Comparison of ENCODE assay signal across 12 cellular contexts in the genomic region with DNA sequence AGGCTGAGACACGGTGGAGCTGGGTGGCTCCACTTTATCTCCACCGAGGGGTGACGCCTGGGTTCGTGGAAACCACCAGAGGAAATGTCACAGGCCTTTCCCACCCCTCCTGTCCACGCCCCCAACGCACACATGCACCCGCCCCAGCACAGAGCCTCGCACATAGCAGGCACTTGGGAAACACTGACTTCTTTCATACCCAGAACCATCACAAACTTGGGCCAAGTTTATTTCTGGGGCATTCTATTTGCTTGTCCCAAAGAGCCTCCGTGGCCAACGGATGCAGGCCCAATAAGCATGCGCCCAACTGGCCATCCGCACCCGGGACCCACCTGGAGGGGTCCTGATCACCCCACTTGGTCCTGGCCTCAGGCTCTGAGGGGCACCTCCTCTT. TPM values are rescaled to one million over a fixed set of nuclear protein-coding genes. Genes with fewer than 3 reads are reported as not detected.
DNase-seq lines count a peak whose midpoint lies in the region; ATAC-seq and TF ChIP-seq lines count a peak whose summit lies in the region.
"Had no signal": no experiment of that assay in that cellular context is flagged by ENCODE, and none has a peak within 500 bp of the region (broad histone marks: within the 10 kb centered on the region; RNA-seq: fewer than 3 reads in every experiment).

No MANE protein-coding gene starts in this region.

- CTCF ChIA-PET in activated naive CD4-positive, alpha-beta T cell treated with anti-CD3 and anti-CD28 coated beads for 36 hours (lab: Charles Lee), result no interaction called here

- no peak overlapping the region for H2AFZ ChIP-seq in H9 (ENCODE audit: low read length)

- no peak overlapping the region for H3K4me3 ChIP-seq in right lobe of liver
- H3K4me3 ChIP-seq in spleen, result peak overlapping the region in 3 of 8 donors; percentile 56 to 74 (median 61)

- H4K20me1 ChIP-seq in H9 (ENCODE audit: control insufficient read depth, insufficient read depth, insufficient read length), result no peaks in the 10 kb centered on the region

- H3K4me1 ChIP-seq in H9 (ENCODE audit: insufficient read depth, low read length), result peaks cover 13% of the 10 kb centered on the region; the same call in 1 of the 2 replicates
- H3K4me1 ChIP-seq in right lobe of liver, result peaks cover 0 to 62% (median 26%) of the 10 kb centered on the region in 4 donors
- peaks cover 44 to 99% (median 87%) of the 10 kb centered on the region in 6 donors for H3K4me1 ChIP-seq in spleen

- no peak overlapping the region for H3K18ac ChIP-seq in H9 (ENCODE audit: insufficient read length, low read depth, low read length)

- H3K27me3 Mint-ChIP-seq in H9 (ENCODE audit: low read depth), result no peaks in the 10 kb centered on the region; the same call in 1 of the 2 replicates
- H3K27me3 Mint-ChIP-seq in activated T-cell treated with anti-CD3 and anti-CD28 coated beads, Interleukin-2, amount 50 U/mL, for 72 hours (ENCODE audit: low read depth), result peaks cover 51% of the 10 kb centered on the region
- peaks cover 19% of the 10 kb centered on the region for H3K27me3 Mint-ChIP-seq in activated naive CD4-positive, alpha-beta T cell treated with anti-CD3 and anti-CD28 coated beads for 36 hours (ENCODE audit: low read depth)

- no peak overlapping the region for H3K4me2 ChIP-seq in H9 (ENCODE audit: insufficient read depth, insufficient read length, low read length)

- H2BK120ac ChIP-seq in H9 (ENCODE audit: low read depth, low read length, poor library complexity, severe bottlenecking), result no peak overlapping the region

- DNase-seq in H9 (no peak), caudate nucleus (lab: John Stamatoyannopoulos, UW) (peak in 55 of 61 donors; percentile 27 to 82 (median 65)), right lobe of liver (no peak), spleen (no peak), cerebellar cortex (ENCODE audit: low spot score) (no peak)
- DNase-seq in activated T-cell treated with anti-CD3 and anti-CD28 coated beads, Interleukin-2, amount 50 U/mL, for 72 hours, result no peak
- no peak for DNase-seq in activated naive CD4-positive, alpha-beta T cell treated with anti-CD3 and anti-CD28 coated beads for 36 hours
- no peak for DNase-seq in activated CD4-positive, alpha-beta T cell treated with anti-CD3 and anti-CD28 coated beads, Interleukin-2, amount 50 U/mL, for 4 hours
- DNase-seq: DMS 273 treated with DMSO at 0.1 percent for 48 hours, NCI-H187 had no signal

- H3K23me2 ChIP-seq in H9 (ENCODE audit: insufficient read length, low read depth, low read length, poor library complexity, severe bottlenecking), result peaks cover 13% of the 10 kb centered on the region

- H3K4ac ChIP-seq in H9 (ENCODE audit: low read depth, low read length), result no peak overlapping the region

- H3K36me3 Mint-ChIP-seq in H9 (ENCODE audit: insufficient read depth in 1 of 3, low read depth in 3 of 3), result peaks cover 5 to 9% (median 5%) of the 10 kb centered on the region in 3 experiments; a peak in 5 of 7 replicates
- H3K36me3 Mint-ChIP-seq in activated T-cell treated with anti-CD3 and anti-CD28 coated beads, Interleukin-2, amount 50 U/mL, for 72 hours (ENCODE audit: insufficient read depth in 2 of 2), result no peaks in the 10 kb centered on the region
- H3K36me3 Mint-ChIP-seq in activated naive CD4-positive, alpha-beta T cell treated with anti-CD3 and anti-CD28 coated beads for 36 hours (ENCODE audit: low read depth), result no peaks in the 10 kb centered on the region

- no peak overlapping the region for H3K14ac ChIP-seq in H9 (ENCODE audit: insufficient read depth, low read length)

- TF ChIP-seq CTCF in H9 (conservative IDR thresholded peaks at IDR 0.05) (no peak), right lobe of liver (IDR thresholded peaks at IDR 0.05) (no peak), spleen (IDR thresholded peaks at IDR 0.05 in 8 of 11, conservative IDR thresholded peaks at IDR 0.05 in 3 of 11) (no peak)

- no peak overlapping the region for H3K4me3 Mint-ChIP-seq in H9
- H3K4me3 Mint-ChIP-seq in activated T-cell treated with anti-CD3 and anti-CD28 coated beads, Interleukin-2, amount 50 U/mL, for 72 hours, result no peak overlapping the region
- H3K4me3 Mint-ChIP-seq in activated naive CD4-positive, alpha-beta T cell treated with anti-CD3 and anti-CD28 coated beads for 36 hours, result no peak overlapping the region
- H3K4me3 Mint-ChIP-seq: dendritic cell treated with granulocyte-macrophage colony-stimulating factor and Interleukin-4, amounts not matched to agents 40 ng/mL and 50 ng/mL, for 4 days had no signal

- H4K8ac ChIP-seq in H9 (replicated peaks; ENCODE audit: insufficient read length, low read depth, low read length), result no peak overlapping the region

- H3K9me3 Mint-ChIP-seq in H9, result no peaks in the 10 kb centered on the region
- no peaks in the 10 kb centered on the region for H3K9me3 Mint-ChIP-seq in activated T-cell treated with anti-CD3 and anti-CD28 coated beads, Interleukin-2, amount 50 U/mL, for 72 hours
- H3K9me3 Mint-ChIP-seq in activated naive CD4-positive, alpha-beta T cell treated with anti-CD3 and anti-CD28 coated beads for 36 hours, result no peaks in the 10 kb centered on the region
- H3K9me3 Mint-ChIP-seq: dendritic cell treated with granulocyte-macrophage colony-stimulating factor and Interleukin-4, amounts not matched to agents 40 ng/mL and 50 ng/mL, for 4 days had no signal

- no peaks in the 10 kb centered on the region for H3K36me3 ChIP-seq in right lobe of liver
- H3K36me3 ChIP-seq in spleen, result peaks cover 0 to under 1% (median 0%) of the 10 kb centered on the region in 6 donors

- H2BK15ac ChIP-seq in H9 (ENCODE audit: low read depth, low read length), result no peak overlapping the region

- H3K9me3 ChIP-seq in H9 (ENCODE audit: control insufficient read depth, low read depth, low read length) (no peaks in the 10 kb centered on the region), right lobe of liver (no peaks in the 10 kb centered on the region), spleen (no peaks in the 10 kb centered on the region)

- ATAC-seq in right lobe of liver, result no peak
- ATAC-seq in activated T-cell treated with anti-CD3 and anti-CD28 coated beads, Interleukin-2, amount 50 U/mL, for 72 hours (replicated peaks in 1 of 2), result no peak

- no peak for TF ChIP-seq POLR2A in right lobe of liver (IDR thresholded peaks at IDR 0.05)
- no peak for TF ChIP-seq POLR2A in spleen (IDR thresholded peaks at IDR 0.05)

- H3K79me2 ChIP-seq in H9 (ENCODE audit: insufficient read depth, low read length), result peaks cover 53% of the 10 kb centered on the region; the same call in 1 of the 2 replicates

- no peak overlapping the region for H2AK5ac ChIP-seq in H9 (ENCODE audit: insufficient read length, low read length)

- H2BK20ac ChIP-seq in H9 (ENCODE audit: low read depth, low read length, poor library complexity, severe bottlenecking), result no peak overlapping the region

- peaks cover 11% of the 10 kb centered on the region for H3K79me1 ChIP-seq in H9 (ENCODE audit: insufficient read depth, low read depth, low read length, poor library complexity, severe bottlenecking)

- no peak overlapping the region for H4K91ac ChIP-seq in H9 (ENCODE audit: insufficient read length, low read depth, low read length)

- peaks cover 55 to 65% of the 10 kb centered on the region in 2 experiments for H3K4me1 Mint-ChIP-seq in H9
- peaks cover 8% of the 10 kb centered on the region for H3K4me1 Mint-ChIP-seq in activated T-cell treated with anti-CD3 and anti-CD28 coated beads, Interleukin-2, amount 50 U/mL, for 72 hours (ENCODE audit: low read depth)
- H3K4me1 Mint-ChIP-seq in activated naive CD4-positive, alpha-beta T cell treated with anti-CD3 and anti-CD28 coated beads for 36 hours (ENCODE audit: low read depth), result peaks cover 3% of the 10 kb centered on the region

- no CpG with 5 or more reads among the region's 13 CpGs for WGBS in H9 (ENCODE audit: extremely low coverage, insufficient read length, low lambda C conversion rate)
- WGBS in right lobe of liver (ENCODE audit: insufficient coverage, low coverage, low lambda C conversion rate, missing lambda C conversion rate), result 37% methylated on average over 3 of the region's 13 CpGs
- WGBS in spleen, 5 donors, result 39 to 56% (median 50%) methylated on average over 13 of the region's 13 CpGs

- H3K56ac ChIP-seq in H9 (ENCODE audit: insufficient read length, low read depth, low read length), result no peak overlapping the region

- no peak overlapping the region for H3T11ph ChIP-seq in H9 (ENCODE audit: low read length)

- H3K9ac ChIP-seq in H9 (ENCODE audit: extremely low read depth, insufficient read length, low read length), result no peak overlapping the region

- no peak overlapping the region for H2BK5ac ChIP-seq in H9 (ENCODE audit: insufficient read length, low read length)

- intact Hi-C loops in right lobe of liver (cut with DNase I), result no loop called here
- intact Hi-C loops in spleen (cut with DNase I; ENCODE audit: low total_unique reads), result no loop called here
- intact Hi-C loops in activated naive CD4-positive, alpha-beta T cell treated with anti-CD3 and anti-CD28 coated beads for 36 hours (cut with micrococcal nuclease), result loop anchor here (5.0 kb wide), 1 partner anchor 79 kb away; no protein-coding TSS in a partner anchor

- peak overlapping the region in 2 of 3 experiments; percentile 32 to 97; a peak in 5 of 7 replicates for H3K27ac Mint-ChIP-seq in H9
- no peak overlapping the region for H3K27ac Mint-ChIP-seq in activated T-cell treated with anti-CD3 and anti-CD28 coated beads, Interleukin-2, amount 50 U/mL, for 72 hours
- H3K27ac Mint-ChIP-seq in activated naive CD4-positive, alpha-beta T cell treated with anti-CD3 and anti-CD28 coated beads for 36 hours, result no peak overlapping the region
- H3K27ac Mint-ChIP-seq: dendritic cell treated with granulocyte-macrophage colony-stimulating factor and Interleukin-4, amounts not matched to agents 40 ng/mL and 50 ng/mL, for 4 days had no signal

- no peak overlapping the region for H3K23ac ChIP-seq in H9 (ENCODE audit: insufficient read length, low read depth, low read length)

- no peak overlapping the region for H2BK12ac ChIP-seq in H9 (ENCODE audit: insufficient read length, low read depth, low read length)

- no peaks in the 10 kb centered on the region for H3K27me3 ChIP-seq in H9 (ENCODE audit: insufficient read depth, low read length)
- no peaks in the 10 kb centered on the region for H3K27me3 ChIP-seq in right lobe of liver
- peaks cover 0 to 93% (median 30%) of the 10 kb centered on the region in 7 donors for H3K27me3 ChIP-seq in spleen (replicated peaks in 1 of 7)

- H4K5ac ChIP-seq in H9 (ENCODE audit: insufficient read length, low read depth, low read length), result no peak overlapping the region

- H3K27ac ChIP-seq in H9 (ENCODE audit: insufficient read length, low read depth, low read length) (no peak overlapping the region), caudate nucleus (ENCODE audit: low read depth, low read length) (peak overlapping the region; percentile 99), right lobe of liver (peak overlapping the region in 2 of 3 donors; percentile 75 to 87), spleen (peak overlapping the region; percentile 19 to 91 (median 84))

RNA-seq across cellular contexts. Expression of a gene that starts 3.3 kb away (rescaled TPM):
- total RNA-seq in H9 (2021) (97.1 and 102 TPM in 2 replicates), right lobe of liver (100 to 1,000 TPM in 1 of 6 experiments, 10 to 100 TPM in 5; 29.2 to 108 (median 51.2) TPM), spleen (100 to 1,000 TPM in 3 of 7 donors, 10 to 100 TPM in 4; 62.2 to 164 (median 79.8) TPM)
- polyA plus RNA-seq in spleen, result 10 to 100 TPM; 14.6 to 71.2 (median 29.7) TPM
- total RNA-seq in activated T-cell treated with anti-CD3 and anti-CD28 coated beads, Interleukin-2, amount 50 U/mL, for 72 hours, result 1 to 10 TPM; 1.2 to 1.5 TPM
- total RNA-seq in activated naive CD4-positive, alpha-beta T cell treated with anti-CD3 and anti-CD28 coated beads for 36 hours, result under 1 TPM; 0.67 to 0.81 TPM

RNA-seq across cellular contexts. Expression of a gene that starts 29.4 kb away (rescaled TPM):
- total RNA-seq in H9 (2021) (not detected in 2 replicates), right lobe of liver (not detected), spleen (10 to 100 TPM in 1 of 7 donors, 1 to 10 TPM in 4, not detected in 2; 2.2 to 25.2 (median 4.4) TPM)
- 1 to 10 TPM in 2 of 3 donors, under 1 TPM in 1; 0.59 to 2.7 (median 1.5) TPM for polyA plus RNA-seq in spleen
- total RNA-seq in activated T-cell treated with anti-CD3 and anti-CD28 coated beads, Interleukin-2, amount 50 U/mL, for 72 hours, result not detected
- total RNA-seq in activated naive CD4-positive, alpha-beta T cell treated with anti-CD3 and anti-CD28 coated beads for 36 hours, result not detected
- polyA plus RNA-seq: keratinocyte had no signal

RNA-seq across cellular contexts. Expression of a gene that starts 41.2 kb away (rescaled TPM):
- not detected in 2 replicates for total RNA-seq in H9 (2021)
- total RNA-seq in right lobe of liver, result not detected
- 10 to 100 TPM in 1 of 7 donors, 1 to 10 TPM in 5, not detected in 1; 1.3 to 11.8 (median 3.7) TPM for total RNA-seq in spleen
- 1 to 10 TPM in 2 of 3 donors, under 1 TPM in 1; 0.58 to 1.3 (median 1.2) TPM for polyA plus RNA-seq in spleen
- not detected for total RNA-seq in activated T-cell treated with anti-CD3 and anti-CD28 coated beads, Interleukin-2, amount 50 U/mL, for 72 hours
- not detected for total RNA-seq in activated naive CD4-positive, alpha-beta T cell treated with anti-CD3 and anti-CD28 coated beads for 36 hours
- polyA plus RNA-seq: keratinocyte had no signal

Comparison
In these comparisons a context has a peak if more than half of its experiments do, and no peak if none do; other contexts are left out.
1. DNase-seq: peak in caudate nucleus (55 of 61); none in H9 (single experiment), right lobe of liver (0 of 3), spleen (single experiment), activated T-cell treated with anti-CD3 and anti-CD28 coated beads, Interleukin-2, amount 50 U/mL, for 72 hours (0 of 2), activated naive CD4-positive, alpha-beta T cell treated with anti-CD3 and anti-CD28 coated beads for 36 hours (single experiment), activated CD4-positive, alpha-beta T cell treated with anti-CD3 and anti-CD28 coated beads, Interleukin-2, amount 50 U/mL, for 4 hours (0 of 2) and cerebellar cortex (single experiment).
2. H3K27ac Mint-ChIP-seq: peak in H9 (2 of 3); none in activated T-cell treated with anti-CD3 and anti-CD28 coated beads, Interleukin-2, amount 50 U/mL, for 72 hours (single experiment) and activated naive CD4-positive, alpha-beta T cell treated with anti-CD3 and anti-CD28 coated beads for 36 hours (single experiment).
3. RNA of a gene that starts 3.3 kb away (total RNA-seq): 97.1 to 102 TPM in H9, 62.2 to 164 TPM in spleen and 29.2 to 108 TPM in right lobe of liver; 1.2 to 1.5 TPM in activated T-cell treated with anti-CD3 and anti-CD28 coated beads, Interleukin-2, amount 50 U/mL, for 72 hours and 0.67 to 0.81 TPM in activated naive CD4-positive, alpha-beta T cell treated with anti-CD3 and anti-CD28 coated beads for 36 hours; every median in the first group is over 10 times any median in the second.